In genomic region chr1:22002461-22002860, GRCh38 we compare ENCODE assay signal across 5 cellular contexts. TPM values are rescaled to one million over a fixed set of nuclear protein-coding genes. Genes with fewer than 3 reads are reported as not detected.
"Had no signal": no experiment of that assay in that cellular context is flagged by ENCODE, and none has a peak within 500 bp of the region (broad histone marks: within the 10 kb centered on the region; RNA-seq: fewer than 3 reads in every experiment).

No MANE protein-coding gene starts in this region.

RNA-seq across cellular contexts. Expression of gene CELA3A, which starts 1.0 kb away (rescaled TPM):
- total RNA-seq: HT-29, HT1080, IMR-90 had no signal
- polyA plus RNA-seq: IgD-negative memory B cell, IMR-90, K562 had no signal

RNA-seq across cellular contexts. Expression of gene CELA3B, which starts 25.6 kb away (rescaled TPM):
- total RNA-seq: HT1080, IMR-90 had no signal
- polyA plus RNA-seq: IgD-negative memory B cell, IMR-90, K562 had no signal
